ENCODE assay signal across 23 cellular contexts in the genomic region with DNA sequence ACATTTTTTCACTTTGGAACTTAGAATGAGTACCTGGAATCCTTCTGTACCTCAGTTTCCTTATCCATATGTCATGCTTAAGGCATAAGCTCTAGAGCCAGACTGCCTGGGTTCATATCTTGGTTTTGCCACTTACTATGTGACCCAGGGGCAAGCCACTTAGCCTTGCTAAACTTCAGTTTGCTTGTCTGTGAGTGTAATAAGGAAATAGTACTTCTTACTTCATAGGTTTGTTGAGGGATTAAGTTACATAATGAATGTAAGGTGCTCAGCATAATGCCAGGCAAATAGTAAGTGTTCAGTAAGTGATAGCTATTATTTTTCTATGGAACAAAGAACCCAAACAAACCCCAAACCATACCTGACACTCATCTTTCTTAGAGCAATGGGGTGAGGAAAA.
"Had no signal": no experiment of that assay in that cellular context is flagged by ENCODE, and none has a peak within 500 bp of the region (broad histone marks: within the 10 kb centered on the region; RNA-seq: fewer than 3 reads in every experiment).

No MANE protein-coding gene starts in this region.

- DNase-seq: activated CD4-positive, alpha-beta T cell treated with anti-CD3 and anti-CD28 coated beads, Interleukin-2, amount 10 ng/mL, durations not matched to agents 7 days and 5 days; activated CD4-positive, CD25-positive, alpha-beta regulatory T cell; activated CD8-positive, alpha-beta memory T cell treated with anti-CD3 and anti-CD28 coated beads for 24 hours; activated CD8-positive, alpha-beta memory T cell treated with anti-CD3 and anti-CD28 coated beads, Interleukin-2, amount 50 U/mL, for 4 hours; activated gamma-delta T cell; adrenal gland; effector memory CD4-positive, alpha-beta T cell; foreskin melanocyte; kidney; naive B cell; retina; sigmoid colon; spleen; stimulated activated CD4-positive, alpha-beta T cell treated with anti-CD3 and anti-CD28 coated beads, Interleukin-4, amount 100 ng/mL, for 1 hour; stimulated activated naive CD4-positive, alpha-beta T cell treated with Interleukin-2 at 50 U/mL for 16 hours; T1000; tibial artery had no signal

- H3K9me3 ChIP-seq: adrenal gland, breast epithelium, sigmoid colon, spleen, tibial artery had no signal

- ATAC-seq: activated naive CD4-positive, alpha-beta T cell treated with anti-CD3 and anti-CD28 coated beads, Interleukin-2, amount 50 U/mL, for 72 hours; esophagus mucosa had no signal

- H3K36me3 ChIP-seq: adrenal gland, breast epithelium, sigmoid colon, spleen, tibial artery had no signal

- H3K27me3 ChIP-seq: adrenal gland, breast epithelium, sigmoid colon, spleen, tibial artery had no signal

- H3K4me3 Mint-ChIP-seq: activated CD4-positive, alpha-beta T cell treated with anti-CD3 and anti-CD28 coated beads, Interleukin-2, amount 10 ng/mL, durations not matched to agents 7 days and 5 days; central memory CD8-positive, alpha-beta T cell; naive B cell had no signal

- H3K9me3 Mint-ChIP-seq: central memory CD8-positive, alpha-beta T cell had no signal

- H3K27me3 Mint-ChIP-seq: central memory CD8-positive, alpha-beta T cell; naive B cell; progenitor cell of endocrine pancreas had no signal

- H3K27ac ChIP-seq: adrenal gland, breast epithelium, sigmoid colon, spleen, tibial artery had no signal

- H3K4me3 ChIP-seq: adrenal gland, breast epithelium, lung, sigmoid colon, spleen, tibial artery had no signal

- H3K36me3 Mint-ChIP-seq: naive B cell had no signal

- H3K4me1 ChIP-seq: adrenal gland, breast epithelium, sigmoid colon, tibial artery had no signal

- H3K27ac Mint-ChIP-seq: activated CD4-positive, alpha-beta T cell treated with anti-CD3 and anti-CD28 coated beads, Interleukin-2, amount 10 ng/mL, durations not matched to agents 7 days and 5 days; naive B cell; progenitor cell of endocrine pancreas had no signal
